8 cellular contexts compared by ENCODE assay signal in the genomic region with DNA sequence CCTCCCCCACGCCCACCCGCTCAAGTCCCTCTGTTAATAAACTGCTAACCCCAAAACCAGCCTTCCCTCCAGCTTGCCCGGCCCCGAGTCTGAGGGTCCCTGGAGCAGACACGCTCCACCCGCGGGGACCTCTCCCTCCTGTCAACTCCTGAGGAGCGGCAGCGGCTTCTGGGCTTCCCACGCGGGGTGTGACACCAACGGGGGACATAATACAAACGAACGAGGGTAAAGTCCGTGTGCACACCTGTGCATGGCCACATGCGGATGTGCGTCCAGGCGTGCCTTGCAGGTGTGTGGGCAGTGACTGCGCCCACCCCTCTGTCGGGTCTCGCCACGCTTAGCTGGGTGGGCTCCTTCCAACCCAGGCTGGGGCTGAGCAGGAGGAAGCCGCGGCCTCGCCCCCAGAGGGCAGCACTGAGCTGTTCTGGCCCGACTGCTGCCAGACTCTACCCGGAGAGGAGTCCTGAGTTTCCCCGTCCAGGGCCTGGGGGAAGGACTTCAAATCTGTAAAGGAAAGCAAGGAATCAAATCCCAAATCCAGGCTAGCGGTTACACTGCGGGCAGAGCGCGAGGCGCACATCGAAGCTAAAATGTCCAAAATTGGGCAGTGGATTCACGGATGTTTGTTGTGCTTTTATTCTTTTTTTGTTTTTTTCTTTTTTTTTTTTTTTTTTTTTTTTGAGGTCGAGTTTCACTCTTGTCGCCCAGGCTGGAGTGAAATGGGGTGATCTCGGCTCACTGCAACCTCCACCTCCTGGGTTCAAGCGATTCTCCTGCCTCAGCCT.
DNase-seq lines count a peak whose midpoint lies in the region; ATAC-seq and TF ChIP-seq lines count a peak whose summit lies in the region.

No MANE protein-coding gene starts in this region.

- H3K4me3 ChIP-seq in choroid plexus epithelial cell (ENCODE audit: low read depth, low read length), result peak overlapping the region; percentile 54

- DNase-seq in D341Med (ENCODE audit: low spot score), result peak; percentile 95
- DNase-seq in NCI-H446 treated with DMSO at 0.1 percent for 48 hours (lab: John Stamatoyannopoulos, UW), result peak; percentile 19
- DNase-seq in activated CD4-positive, alpha-beta T cell treated with anti-CD3 and anti-CD28 coated beads for 4 hours, result peak; percentile 76 to 84
- DNase-seq in choroid plexus epithelial cell (ENCODE audit: low read depth), result peak; percentile 84
- peak; percentile 83 for DNase-seq in kidney tubule cell (ENCODE audit: low spot score)
- DNase-seq in stimulated activated CD4-positive, alpha-beta T cell treated with anti-CD3 and anti-CD28 coated beads, Interleukin-1b, Interleukin-23, amount 100 ng/mL, for 1 hour (ENCODE audit: low read depth in 2 of 2), result peak; percentile 64 to 84
- DNase-seq in cortex of kidney (lab: John Stamatoyannopoulos, UW), result no peak

- ATAC-seq in HG02759 (IDR thresholded peaks at IDR 0.05; ENCODE audit: unreplicated experiment), result peak; percentile 55

- TF ChIP-seq CTCF in choroid plexus epithelial cell (conservative IDR thresholded peaks at IDR 0.05; ENCODE audit: low read depth, low read length), result peak; percentile 93
